14 cellular contexts compared by ENCODE assay signal in genomic region chr10:62133618-62134017, GRCh38.
DNase-seq lines count a peak whose midpoint lies in the region; ATAC-seq lines count a peak whose summit lies in the region.
"Had no signal": no experiment of that assay in that cellular context is flagged by ENCODE, and none has a peak within 500 bp of the region (broad histone marks: within the 10 kb centered on the region; RNA-seq: fewer than 3 reads in every experiment).

No MANE protein-coding gene starts in this region.

- H3K4me1 ChIP-seq in trophoblast cell (ENCODE audit: control insufficient read depth in 1 of 2, insufficient read depth in 2 of 2, low read length in 2 of 2): no peaks in the 10 kb centered on the region
- H3K4me1 ChIP-seq: breast epithelium, uterus had no signal

- H3K79me1 ChIP-seq in trophoblast cell (ENCODE audit: low read length): peaks cover 1% of the 10 kb centered on the region

- no peak overlapping the region for H3K18ac ChIP-seq in trophoblast cell (ENCODE audit: low read length)

- no peak for DNase-seq in activated CD8-positive, alpha-beta memory T cell treated with anti-CD3 and anti-CD28 coated beads, Interleukin-2, amount 10 ng/mL, durations not matched to agents 7 days and 5 days
- no peak for DNase-seq in activated CD8-positive, alpha-beta memory T cell treated with anti-CD3 and anti-CD28 coated beads, Interleukin-2, amount 50 U/mL, for 4 hours
- DNase-seq in trophoblast cell (no peak), NCI-H345 treated with DMSO at 0.1 percent for 48 hours (lab: John Stamatoyannopoulos, UW; ENCODE audit: unreplicated experiment) (no peak), NCI-H1105 treated with DMSO at 0.1 percent for 48 hours (lab: John Stamatoyannopoulos, UW) (no peak), NCI-H524 (lab: John Stamatoyannopoulos, UW) (no peak)
- DNase-seq: DMS53, KG1, NCI-H446, uterus had no signal

- CTCF ChIA-PET in activated CD8-positive, alpha-beta memory T cell treated with anti-CD3 and anti-CD28 coated beads, Interleukin-2, amount 10 ng/mL, durations not matched to agents 7 days and 5 days (lab: Charles Lee): no interaction called here

- H3K9me3 Mint-ChIP-seq in activated CD8-positive, alpha-beta memory T cell treated with anti-CD3 and anti-CD28 coated beads, Interleukin-2, amount 10 ng/mL, durations not matched to agents 7 days and 5 days (ENCODE audit: low read depth): peaks cover 19% of the 10 kb centered on the region

- no peak overlapping the region for H3K4me3 Mint-ChIP-seq in activated CD8-positive, alpha-beta memory T cell treated with anti-CD3 and anti-CD28 coated beads, Interleukin-2, amount 10 ng/mL, durations not matched to agents 7 days and 5 days

- no peaks in the 10 kb centered on the region for H3K27me3 Mint-ChIP-seq in activated CD8-positive, alpha-beta memory T cell treated with anti-CD3 and anti-CD28 coated beads, Interleukin-2, amount 10 ng/mL, durations not matched to agents 7 days and 5 days

- H3K27ac Mint-ChIP-seq in activated CD8-positive, alpha-beta memory T cell treated with anti-CD3 and anti-CD28 coated beads, Interleukin-2, amount 10 ng/mL, durations not matched to agents 7 days and 5 days: no peak overlapping the region

- peak; percentile 53 for ATAC-seq in activated CD8-positive, alpha-beta memory T cell treated with anti-CD3 and anti-CD28 coated beads, Interleukin-2, amount 10 ng/mL, durations not matched to agents 7 days and 5 days
- ATAC-seq in GM21576 (IDR thresholded peaks at IDR 0.05; ENCODE audit: unreplicated experiment) (peak; percentile 87), HG03135 (IDR thresholded peaks at IDR 0.05; ENCODE audit: unreplicated experiment) (peak; percentile 96)

- no peak overlapping the region for H2BK5ac ChIP-seq in trophoblast cell (ENCODE audit: low read depth, low read length, poor library complexity)

- H3K27ac ChIP-seq in trophoblast cell (ENCODE audit: low read depth, low read length): no peak overlapping the region
- H3K27ac ChIP-seq: breast epithelium, uterus, VCaP had no signal

- H3K27me3 ChIP-seq in trophoblast cell (ENCODE audit: insufficient read depth, low read length): no peaks in the 10 kb centered on the region
- H3K27me3 ChIP-seq: breast epithelium, uterus had no signal

- H3K36me3 ChIP-seq in trophoblast cell (ENCODE audit: control insufficient read depth in 1 of 2, insufficient read depth in 2 of 2, low read length in 2 of 2): no peaks in the 10 kb centered on the region
- H3K36me3 ChIP-seq: breast epithelium, uterus had no signal

- no peak overlapping the region for H2AFZ ChIP-seq in trophoblast cell (ENCODE audit: insufficient read depth, low read length, poor library complexity)

- H2BK120ac ChIP-seq in trophoblast cell (ENCODE audit: insufficient read depth, low read length, poor library complexity): no peak overlapping the region

- H2BK12ac ChIP-seq in trophoblast cell (ENCODE audit: low read length): no peak overlapping the region

- no peak overlapping the region for H4K91ac ChIP-seq in trophoblast cell (ENCODE audit: low read depth, low read length)

- no peak overlapping the region for H3K4ac ChIP-seq in trophoblast cell (ENCODE audit: low read depth, low read length)

- no peak overlapping the region for H3K14ac ChIP-seq in trophoblast cell (ENCODE audit: low read length)

- H3K4me1 Mint-ChIP-seq in activated CD8-positive, alpha-beta memory T cell treated with anti-CD3 and anti-CD28 coated beads, Interleukin-2, amount 10 ng/mL, durations not matched to agents 7 days and 5 days: peaks cover 13% of the 10 kb centered on the region

- no peak overlapping the region for H4K12ac ChIP-seq in trophoblast cell (ENCODE audit: low read depth, low read length)

- H3K4me2 ChIP-seq in trophoblast cell (ENCODE audit: low read length): no peak overlapping the region

- H3K4me3 ChIP-seq in trophoblast cell (ENCODE audit: low read depth, low read length): no peak overlapping the region
- H3K4me3 ChIP-seq: breast epithelium, uterus had no signal

- H3K9ac ChIP-seq in trophoblast cell (ENCODE audit: low read length): peak overlapping the region; percentile 26

- H3K23ac ChIP-seq in trophoblast cell (ENCODE audit: low read length): no peak overlapping the region

- no peaks in the 10 kb centered on the region for H3K79me2 ChIP-seq in trophoblast cell (ENCODE audit: control insufficient read depth, insufficient read depth, low read length, poor library complexity)

- H2AK5ac ChIP-seq in trophoblast cell (ENCODE audit: low read length): no peak overlapping the region

- H3K9me3 ChIP-seq in trophoblast cell (ENCODE audit: insufficient read depth, low read depth, low read length): peaks cover 2% of the 10 kb centered on the region
- H3K9me3 ChIP-seq: uterus had no signal

- no peak overlapping the region for H4K8ac ChIP-seq in trophoblast cell (ENCODE audit: low read depth, low read length)

- H3K36me3 Mint-ChIP-seq in activated CD8-positive, alpha-beta memory T cell treated with anti-CD3 and anti-CD28 coated beads, Interleukin-2, amount 10 ng/mL, durations not matched to agents 7 days and 5 days: peaks cover 34% of the 10 kb centered on the region
